1 cellular context compared by ENCODE assay signal in genomic region chr4:1776521-1777161, GRCh38.
TF ChIP-seq lines count a peak whose summit lies in the region.

No MANE protein-coding gene starts in this region.

TF ChIP-seq in HepG2, 621 proteins besides CTCF, POLR2A, EP300 and RAD21 (continued from another document and continues in another):
- TF ChIP-seq ZNF276 (CRISPR knock-in tag; IDR thresholded peaks at IDR 0.05; ENCODE audit: low read depth) (no peak), ONECUT2 (CRISPR knock-in tag; IDR thresholded peaks at IDR 0.05) (peak; percentile 87), SIN3A (IDR thresholded peaks at IDR 0.05; ENCODE audit: borderline replicate concordance, low read depth, low read length) (no peak), RBAK (CRISPR knock-in tag; IDR thresholded peaks at IDR 0.05) (no peak), ZNF496 (CRISPR knock-in tag; IDR thresholded peaks at IDR 0.05; ENCODE audit: insufficient replicate concordance) (no peak), KAT2B (IDR thresholded peaks at IDR 0.05; ENCODE audit: borderline replicate concordance, low read depth, low read length) (no peak), ZSCAN22 (CRISPR knock-in tag; IDR thresholded peaks at IDR 0.05) (no peak), ARID5B (CRISPR knock-in tag; IDR thresholded peaks at IDR 0.05) (peak; percentile 70; the same call in 1 of the 2 replicates), PHF21A (CRISPR knock-in tag; IDR thresholded peaks at IDR 0.05) (peak; percentile 97), HNRNPL (IDR thresholded peaks at IDR 0.05; ENCODE audit: low read depth, low read length) (peak; percentile 98), SMAD9 (CRISPR knock-in tag; IDR thresholded peaks at IDR 0.05) (no peak), ZNF142 (CRISPR knock-in tag; IDR thresholded peaks at IDR 0.05) (peak; percentile 20; the same call in 1 of the 2 replicates), ZNF781 (CRISPR knock-in tag; IDR thresholded peaks at IDR 0.05; ENCODE audit: borderline replicate concordance, not compliant biosample characterization) (peak; percentile 63), ARID3A (IDR thresholded peaks at IDR 0.05; ENCODE audit: low read depth, low read length) (no peak), ZBTB40 (IDR thresholded peaks at IDR 0.05) (no peak), ZBTB40 (CRISPR knock-in tag; IDR thresholded peaks at IDR 0.05) (peak; percentile 58; the same call in 1 of the 2 replicates), ZZZ3 (CRISPR knock-in tag; IDR thresholded peaks at IDR 0.05; ENCODE audit: borderline replicate concordance) (no peak), CREB3 (CRISPR knock-in tag; IDR thresholded peaks at IDR 0.05) (no peak), ZNF224 (CRISPR knock-in tag; IDR thresholded peaks at IDR 0.05) (peak; percentile 28; the same call in 1 of the 2 replicates), POLR2AphosphoS2 (IDR thresholded peaks at IDR 0.05; ENCODE audit: low read depth, low read length) (no peak), ZBTB46 (CRISPR knock-in tag; IDR thresholded peaks at IDR 0.05; ENCODE audit: borderline replicate concordance) (no peak), ZNF674 (CRISPR knock-in tag; IDR thresholded peaks at IDR 0.05; ENCODE audit: low read depth) (no peak), ZNF572 (CRISPR knock-in tag; IDR thresholded peaks at IDR 0.05) (no peak), FOXA3 (CRISPR knock-in tag; IDR thresholded peaks at IDR 0.05) (peak; percentile 58; the same call in 1 of the 2 replicates), TARDBP (CRISPR knock-in tag; IDR thresholded peaks at IDR 0.05) (peak; percentile 79), NR2C2 (CRISPR knock-in tag; IDR thresholded peaks at IDR 0.05; ENCODE audit: borderline replicate concordance) (peak; percentile 47; the same call in 1 of the 2 replicates), SRSF4 (IDR thresholded peaks at IDR 0.05; ENCODE audit: low read depth, low read length, poor library complexity, severe bottlenecking) (no peak), ZNF432 (CRISPR knock-in tag; IDR thresholded peaks at IDR 0.05; ENCODE audit: borderline replicate concordance) (no peak), NFYC (CRISPR knock-in tag; IDR thresholded peaks at IDR 0.05) (no peak), ADNP (CRISPR knock-in tag; IDR thresholded peaks at IDR 0.05) (no peak), MIER3 (CRISPR knock-in tag; IDR thresholded peaks at IDR 0.05; ENCODE audit: borderline replicate concordance) (peak; percentile 54; the same call in 1 of the 2 replicates)
